Comparison of ENCODE assay signal across 23 cellular contexts in genomic region chr15:29922191-29922590, GRCh38.
"Had no signal": no experiment of that assay in that cellular context is flagged by ENCODE, and none has a peak within 500 bp of the region (broad histone marks: within the 10 kb centered on the region; RNA-seq: fewer than 3 reads in every experiment).

No MANE protein-coding gene starts in this region.

- H3K9me3 Mint-ChIP-seq: activated naive CD4-positive, alpha-beta T cell treated with anti-CD3 and anti-CD28 coated beads, Interleukin-2, amount 50 U/mL, for 72 hours; activated T-cell treated with anti-CD3 and anti-CD28 coated beads, Interleukin-2, amount 50 U/mL, for 72 hours; central memory CD8-positive, alpha-beta T cell; dendritic cell treated with granulocyte-macrophage colony-stimulating factor and Interleukin-4, amounts not matched to agents 40 ng/mL and 50 ng/mL, for 4 days; nephron progenitor cell; stimulated activated naive B cell treated with anti-CD40 and anti-IgM and Interleukin-4, amounts not matched to agents 10 μg/mL and 1 μg/mL and 100 μg/mL, for 72 hours; T-helper 2 cell treated with Interferon-gamma antibody and Interleukin-4, amounts not matched to agents 5 μg/mL and 100 μg/mL, for 36 hours had no signal

- H3K27me3 ChIP-seq: breast epithelium, left lung, stomach, suprapubic skin, tibial artery had no signal

- H3K9me3 ChIP-seq: breast epithelium, left lung, lower lobe of right lung, ovary, prostate gland, stomach, suprapubic skin, tibial artery had no signal

- H3K4me1 Mint-ChIP-seq: central memory CD8-positive, alpha-beta T cell; naive B cell; stimulated activated naive B cell treated with anti-CD40 and anti-IgM and Interleukin-4, amounts not matched to agents 10 μg/mL and 1 μg/mL and 100 μg/mL, for 72 hours had no signal

- DNase-seq: activated CD4-positive, alpha-beta T cell treated with anti-CD3 and anti-CD28 coated beads for 4 hours; activated CD4-positive, alpha-beta T cell treated with anti-CD3 and anti-CD28 coated beads, Interleukin-2, amount 50 U/mL, for 4 hours; activated naive CD4-positive, alpha-beta T cell; activated T-cell treated with anti-CD3 and anti-CD28 coated beads for 4 hours; activated T-cell treated with anti-CD3 and anti-CD28 coated beads, Interleukin-2, amount 50 U/mL, for 72 hours; left lung; lower lobe of right lung; naive B cell; nephron progenitor cell; ovary; retina; stimulated activated CD4-positive, alpha-beta T cell treated with anti-CD3 and anti-CD28 coated beads, Interleukin-15, amount 100 ng/mL, for 24 hours; stimulated activated CD4-positive, alpha-beta T cell treated with anti-CD3 and anti-CD28 coated beads, Interleukin-2, amount 100 ng/mL, for 24 hours; stimulated activated naive B cell treated with anti-CD40 and anti-IgM and Interleukin-4, amounts not matched to agents 10 μg/mL and 1 μg/mL and 100 μg/mL, for 72 hours; stomach; tibial artery had no signal

- H3K27ac ChIP-seq: breast epithelium, left lung, lower lobe of right lung, ovary, prostate gland, stomach, suprapubic skin, tibial artery had no signal

- H3K27ac Mint-ChIP-seq: activated naive CD4-positive, alpha-beta T cell treated with anti-CD3 and anti-CD28 coated beads, Interleukin-2, amount 50 U/mL, for 72 hours; activated T-cell treated with anti-CD3 and anti-CD28 coated beads, Interleukin-2, amount 50 U/mL, for 72 hours; dendritic cell treated with granulocyte-macrophage colony-stimulating factor and Interleukin-4, amounts not matched to agents 40 ng/mL and 50 ng/mL, for 4 days; naive B cell; nephron progenitor cell; stimulated activated naive B cell treated with anti-CD40 and anti-IgM and Interleukin-4, amounts not matched to agents 10 μg/mL and 1 μg/mL and 100 μg/mL, for 72 hours; T-helper 2 cell treated with Interferon-gamma antibody and Interleukin-4, amounts not matched to agents 5 μg/mL and 100 μg/mL, for 36 hours had no signal

- H3K4me3 ChIP-seq: breast epithelium, left lung, lower lobe of right lung, ovary, prostate gland, stomach, suprapubic skin, tibial artery had no signal

- H3K4me3 Mint-ChIP-seq: activated T-cell treated with anti-CD3 and anti-CD28 coated beads, Interleukin-2, amount 50 U/mL, for 72 hours; central memory CD8-positive, alpha-beta T cell; dendritic cell treated with granulocyte-macrophage colony-stimulating factor and Interleukin-4, amounts not matched to agents 40 ng/mL and 50 ng/mL, for 4 days; naive B cell; nephron progenitor cell; stimulated activated naive B cell treated with anti-CD40 and anti-IgM and Interleukin-4, amounts not matched to agents 10 μg/mL and 1 μg/mL and 100 μg/mL, for 72 hours; T-helper 2 cell treated with Interferon-gamma antibody and Interleukin-4, amounts not matched to agents 5 μg/mL and 100 μg/mL, for 36 hours had no signal

- H3K36me3 Mint-ChIP-seq: activated naive CD4-positive, alpha-beta T cell treated with anti-CD3 and anti-CD28 coated beads, Interleukin-2, amount 50 U/mL, for 72 hours; naive B cell; stimulated activated naive B cell treated with anti-CD40 and anti-IgM and Interleukin-4, amounts not matched to agents 10 μg/mL and 1 μg/mL and 100 μg/mL, for 72 hours had no signal

- ATAC-seq: activated naive CD4-positive, alpha-beta T cell treated with anti-CD3 and anti-CD28 coated beads, Interleukin-2, amount 50 U/mL, for 72 hours; activated T-cell treated with anti-CD3 and anti-CD28 coated beads, Interleukin-2, amount 50 U/mL, for 72 hours; left lung; lower lobe of right lung; stimulated activated naive B cell treated with anti-CD40 and anti-IgM and Interleukin-4, amounts not matched to agents 10 μg/mL and 1 μg/mL and 100 μg/mL, for 72 hours had no signal

- H3K36me3 ChIP-seq: breast epithelium, left lung, lower lobe of right lung, ovary, prostate gland, stomach, suprapubic skin, tibial artery had no signal

- H3K4me1 ChIP-seq: breast epithelium, prostate gland, suprapubic skin had no signal
